22 cellular contexts compared by ENCODE assay signal in genomic region chr3:141146979-141147470, GRCh38.
A peak's percentile ranks its signal among the peaks of the same experiment; 100 is the strongest.
DNase-seq lines count a peak whose midpoint lies in the region; ATAC-seq, FAIRE-seq and TF ChIP-seq lines count a peak whose summit lies in the region.
"Had no signal": no experiment of that assay in that cellular context is flagged by ENCODE, and none has a peak within 500 bp of the region (broad histone marks: within the 10 kb centered on the region; RNA-seq: fewer than 3 reads in every experiment).

No MANE protein-coding gene starts in this region.

- in situ Hi-C loops in HepG2 (cut with HindIII; ENCODE audit: extremely low pct_ligation_motif_present, low pct_unique_long_range_greater_than_20kb) = no loop called here

- H3K4me3 ChIP-seq in HepG2 (replicated peaks in 1 of 3; ENCODE audit: insufficient read depth in 1 of 3, low read depth in 2 of 3, low read length in 3 of 3) (peak overlapping the region in 1 of 3 experiments; percentile 12; a peak in 1 of 6 replicates), right lobe of liver (no peak overlapping the region), endodermal cell (ENCODE audit: low read length) (no peak overlapping the region), neuronal stem cell (ENCODE audit: low read length in 2 of 2) (no peak overlapping the region)
- H3K4me3 ChIP-seq: A549, BLaER1, GM12878, GM23248 had no signal

- no peaks in the 10 kb centered on the region for H3K79me1 ChIP-seq in neuronal stem cell (ENCODE audit: low read depth, low read length)

- WGBS in HepG2 (ENCODE audit: low lambda C conversion rate) = 62% methylated on average over 9 of the region's 11 CpGs
- 45% methylated on average over 2 of the region's 11 CpGs for WGBS in right lobe of liver (ENCODE audit: insufficient coverage, low coverage, low lambda C conversion rate, missing lambda C conversion rate)
- WGBS in endodermal cell (ENCODE audit: insufficient coverage in 1 of 2, insufficient read length in 1 of 2), 2 experiments = 94 to 95% methylated on average over 10 to 11 of the region's 11 CpGs
- no CpG with 5 or more reads among the region's 11 CpGs for WGBS in neuronal stem cell (ENCODE audit: extremely low coverage in 2 of 2, insufficient read length in 2 of 2, insufficient replicate concordance in 1 of 2), 2 donors

- H3K36me3 ChIP-seq in HepG2 (replicated peaks in 1 of 2; ENCODE audit: control insufficient read depth in 1 of 2, insufficient read depth in 2 of 2, low read length in 2 of 2) (no peaks in the 10 kb centered on the region), right lobe of liver (no peaks in the 10 kb centered on the region), endodermal cell (ENCODE audit: control insufficient read depth, insufficient read depth, low read length) (no peaks in the 10 kb centered on the region), neuronal stem cell (replicated peaks in 1 of 2; ENCODE audit: control insufficient read depth in 2 of 2, insufficient read depth in 2 of 2, low read length in 2 of 2) (peaks cover 0 to 80% of the 10 kb centered on the region in 2 donors)
- H3K36me3 ChIP-seq: BLaER1 had no signal

- FAIRE-seq in HepG2 (lab: Jason Lieb, UNC) = no peak
- FAIRE-seq: A549, GM12878, GM19239 had no signal

- H4K91ac ChIP-seq in neuronal stem cell (ENCODE audit: low read depth, low read length, poor library complexity) = no peak overlapping the region

- DNase-seq in HepG2 (ENCODE audit: low spot score) = no peak
- no peak for DNase-seq in right lobe of liver
- no peak for DNase-seq in endodermal cell
- DNase-seq in neuronal stem cell (ENCODE audit: low spot score) = no peak
- DNase-seq in anterior cingulate cortex (lab: John Stamatoyannopoulos, UW) = no peak
- DNase-seq in stimulated activated CD4-positive, alpha-beta T cell treated with anti-CD3 and anti-CD28 coated beads, Interleukin-4, amount 100 ng/mL, for 1 hour = no peak
- no peak for DNase-seq in Ammon's horn (ENCODE audit: low spot score)
- DNase-seq: AML-193; CD8-positive, alpha-beta memory T cell; COR-L47; DMS 273 treated with DMSO at 0.1 percent for 48 hours; DND-41; EL; GM23248; HCEC 1CT had no signal

- H4K20me1 ChIP-seq in HepG2 (ENCODE audit: insufficient read depth, low read length) = no peaks in the 10 kb centered on the region
- H4K20me1 ChIP-seq: BLaER1 had no signal

- no peaks in the 10 kb centered on the region for H3K79me2 ChIP-seq in HepG2 (ENCODE audit: insufficient read depth, low read length)

- H3K9me3 Mint-ChIP-seq in endodermal cell = peaks cover 21% of the 10 kb centered on the region

- H3K9ac ChIP-seq in HepG2 (ENCODE audit: insufficient read depth, low read depth, low read length) = no peak overlapping the region
- no peak overlapping the region for H3K9ac ChIP-seq in endodermal cell (ENCODE audit: extremely low read depth, low read length, poor library complexity, severe bottlenecking)
- H3K9ac ChIP-seq in neuronal stem cell (ENCODE audit: low read depth, low read length, poor library complexity) = no peak overlapping the region
- H3K9ac ChIP-seq: BLaER1, GM23248 had no signal

- TF ChIP-seq CTCF in HepG2 (CRISPR knock-in tag; IDR thresholded peaks at IDR 0.05) = no peak
- TF ChIP-seq CTCF in right lobe of liver (IDR thresholded peaks at IDR 0.05) = no peak
- no peak for TF ChIP-seq CTCF in endodermal cell (conservative IDR thresholded peaks at IDR 0.05)

- no peak overlapping the region for H2AK5ac ChIP-seq in neuronal stem cell (ENCODE audit: low read depth, low read length)

- H3K27ac ChIP-seq in HepG2 (ENCODE audit: extremely low read length, insufficient read depth, low read length) (no peak overlapping the region), right lobe of liver (no peak overlapping the region), endodermal cell (ENCODE audit: low read depth, low read length) (peak overlapping the region; percentile 66), neuronal stem cell (replicated peaks; ENCODE audit: low read length) (no peak overlapping the region)
- H3K27ac ChIP-seq: 22Rv1, A549, BLaER1, GM23248, HL-60 had no signal

- no peak overlapping the region for H2BK5ac ChIP-seq in neuronal stem cell (ENCODE audit: low read length)

- peaks cover 5% of the 10 kb centered on the region for H3K36me3 Mint-ChIP-seq in endodermal cell (ENCODE audit: low read depth)

- TF ChIP-seq POLR2A in HepG2 (IDR thresholded peaks at IDR 0.05; ENCODE audit: insufficient read depth in 1 of 2, low read depth in 2 of 2, low read length in 2 of 2) (no peak), right lobe of liver (IDR thresholded peaks at IDR 0.05) (no peak)

- H3K4me1 ChIP-seq in HepG2 (ENCODE audit: insufficient read depth, low read length) = peaks cover 27% of the 10 kb centered on the region
- H3K4me1 ChIP-seq in right lobe of liver = no peaks in the 10 kb centered on the region
- H3K4me1 ChIP-seq in endodermal cell (ENCODE audit: control insufficient read depth, insufficient read depth, low read length) = no peaks in the 10 kb centered on the region
- no peaks in the 10 kb centered on the region for H3K4me1 ChIP-seq in neuronal stem cell (ENCODE audit: control insufficient read depth in 2 of 2, insufficient read depth in 1 of 2, low read depth in 1 of 2, low read length in 2 of 2)
- H3K4me1 ChIP-seq: A549, BLaER1 had no signal

- TF ChIP-seq EP300 in HepG2 (IDR thresholded peaks at IDR 0.05; ENCODE audit: low read depth in 2 of 2, low read length in 2 of 2) (no peak), HepG2 (CRISPR knock-in tag; IDR thresholded peaks at IDR 0.05; ENCODE audit: borderline replicate concordance) (no peak)

- BruUV-seq in HepG2 (replicated peaks; lab: Mats Ljungman, UMichigan) = no TSS peak

- POLR2A ChIA-PET in HepG2 (lab: Yijun Ruan, JAX) = no interaction called here

- H3K27ac Mint-ChIP-seq in endodermal cell = no peak overlapping the region
- H3K27ac Mint-ChIP-seq: CD8-positive, alpha-beta memory T cell; IgD-negative memory B cell had no signal

- no peak overlapping the region for H3K23ac ChIP-seq in neuronal stem cell (ENCODE audit: low read depth, low read length, poor library complexity)

- no peaks in the 10 kb centered on the region for H3K27me3 Mint-ChIP-seq in endodermal cell (ENCODE audit: insufficient read depth)

- H3K9me3 ChIP-seq in HepG2 (ENCODE audit: low read length) (no peaks in the 10 kb centered on the region), right lobe of liver (no peaks in the 10 kb centered on the region), endodermal cell (ENCODE audit: control insufficient read depth, low read length) (peaks cover 21% of the 10 kb centered on the region), neuronal stem cell (replicated peaks in 1 of 2; ENCODE audit: control insufficient read depth in 2 of 2, insufficient read depth in 1 of 2, low read depth in 1 of 2, low read length in 2 of 2) (peaks cover 2 to 35% of the 10 kb centered on the region in 2 donors)
- H3K9me3 ChIP-seq: A549 had no signal

- H2AFZ ChIP-seq in HepG2 (ENCODE audit: low read length) (no peak overlapping the region), neuronal stem cell (ENCODE audit: low read length) (no peak overlapping the region)
- H2AFZ ChIP-seq: GM23248 had no signal

- H2BK15ac ChIP-seq in neuronal stem cell (ENCODE audit: low read length) = no peak overlapping the region

- no peak overlapping the region for H2BK12ac ChIP-seq in neuronal stem cell (ENCODE audit: low read length)

- no peak overlapping the region for H2BK120ac ChIP-seq in neuronal stem cell (ENCODE audit: low read depth, low read length)

- no peak overlapping the region for H3K4me3 Mint-ChIP-seq in endodermal cell
- H3K4me3 Mint-ChIP-seq: CD8-positive, alpha-beta memory T cell; IgD-negative memory B cell had no signal

- peak overlapping the region; percentile 15 for H3K18ac ChIP-seq in neuronal stem cell (ENCODE audit: low read length)

- intact Hi-C loops in HepG2 (cut with micrococcal nuclease; ENCODE audit: unreplicated experiment) = no loop called here
- intact Hi-C loops in right lobe of liver (cut with DNase I) = no loop called here

- no peaks in the 10 kb centered on the region for H3K27me3 ChIP-seq in HepG2 (ENCODE audit: control insufficient read depth in 1 of 2, insufficient read depth in 2 of 2, low read length in 2 of 2)
- no peaks in the 10 kb centered on the region for H3K27me3 ChIP-seq in right lobe of liver
- no peaks in the 10 kb centered on the region for H3K27me3 ChIP-seq in endodermal cell (ENCODE audit: control insufficient read depth, insufficient read depth, low read length, poor library complexity, severe bottlenecking)
- no peaks in the 10 kb centered on the region for H3K27me3 ChIP-seq in neuronal stem cell (ENCODE audit: control insufficient read depth in 3 of 3, insufficient read depth in 3 of 3, low read depth in 1 of 3, low read length in 3 of 3)
- H3K27me3 ChIP-seq: BLaER1 had no signal

- no peak overlapping the region for H3K4ac ChIP-seq in neuronal stem cell (ENCODE audit: low read length)

- H4K8ac ChIP-seq in neuronal stem cell (ENCODE audit: low read depth, low read length) = no peak overlapping the region

- ATAC-seq in HepG2 (no peak), right lobe of liver (no peak)
- ATAC-seq: GM12878 had no signal

- TF ChIP-seq RAD21 in HepG2 (CRISPR knock-in tag; IDR thresholded peaks at IDR 0.05) = no peak

- H3K14ac ChIP-seq in neuronal stem cell (ENCODE audit: low read length) = no peak overlapping the region

- CTCF ChIA-PET in HepG2 (lab: Yijun Ruan, JAX; ENCODE audit: low intra/inter-chr PET ratio, low total read pairs) = no interaction called here

- H3K4me2 ChIP-seq in HepG2 (ENCODE audit: low read depth, low read length) = peak overlapping the region; percentile 61
- no peak overlapping the region for H3K4me2 ChIP-seq in neuronal stem cell (ENCODE audit: insufficient read depth, low read length, poor library complexity, severe bottlenecking)
- H3K4me2 ChIP-seq: A549, BLaER1 had no signal

- H3K4me1 Mint-ChIP-seq in endodermal cell = peaks cover 11% of the 10 kb centered on the region
- H3K4me1 Mint-ChIP-seq: CD8-positive, alpha-beta memory T cell; IgD-negative memory B cell had no signal
